18 cellular contexts compared by ENCODE assay signal in genomic region chr7:129767120-129768011, GRCh38.
A peak's percentile ranks its signal among the peaks of the same experiment; 100 is the strongest.
DNase-seq lines count a peak whose midpoint lies in the region; ATAC-seq and TF ChIP-seq lines count a peak whose summit lies in the region.
"Had no signal": no experiment of that assay in that cellular context is flagged by ENCODE, and none has a peak within 500 bp of the region (broad histone marks: within the 10 kb centered on the region; RNA-seq: fewer than 3 reads in every experiment).

No MANE protein-coding gene starts in this region.

- H3K4me2 ChIP-seq in BLaER1 (peak overlapping the region; percentile 35), osteoblast (ENCODE audit: insufficient read depth, low read length) (no peak overlapping the region)

- H3K4me3 ChIP-seq in BLaER1 (no peak overlapping the region), osteoblast (ENCODE audit: insufficient read depth, low read length) (no peak overlapping the region)

- H3K36me3 ChIP-seq in BLaER1: no peaks in the 10 kb centered on the region
- no peaks in the 10 kb centered on the region for H3K36me3 ChIP-seq in osteoblast (ENCODE audit: insufficient read depth, low read length)

- H3K27me3 ChIP-seq in BLaER1 (no peaks in the 10 kb centered on the region), osteoblast (ENCODE audit: insufficient read depth, low read length) (peaks cover 15% of the 10 kb centered on the region)

- H3K27me3 Mint-ChIP-seq in effector memory CD8-positive, alpha-beta T cell: peaks cover 0 to 8% of the 10 kb centered on the region in 2 donors
- H3K27me3 Mint-ChIP-seq in chondrocyte (ENCODE audit: low read depth): no peaks in the 10 kb centered on the region

- H2AFZ ChIP-seq in osteoblast (ENCODE audit: low read length): no peak overlapping the region

- peaks cover 0 to 14% of the 10 kb centered on the region in 2 donors for H3K4me1 Mint-ChIP-seq in effector memory CD8-positive, alpha-beta T cell (ENCODE audit: low read depth in 2 of 2)
- H3K4me1 Mint-ChIP-seq in chondrocyte (ENCODE audit: low read depth): no peaks in the 10 kb centered on the region
- H3K4me1 Mint-ChIP-seq: CD4-positive, CD25-positive, alpha-beta regulatory T cell had no signal

- in situ Hi-C loops in GM13976 (cut with MboI; ENCODE audit: low sequenced_read_pairs, unreplicated experiment): no loop called here

- H3K36me3 Mint-ChIP-seq in effector memory CD8-positive, alpha-beta T cell (ENCODE audit: insufficient read depth): no peaks in the 10 kb centered on the region
- H3K36me3 Mint-ChIP-seq in chondrocyte (ENCODE audit: low read depth): no peaks in the 10 kb centered on the region
- H3K36me3 Mint-ChIP-seq: CD4-positive, CD25-positive, alpha-beta regulatory T cell had no signal

- H3K4me1 ChIP-seq in BLaER1 (peaks cover 71% of the 10 kb centered on the region), osteoblast (ENCODE audit: insufficient read depth, low read length) (no peaks in the 10 kb centered on the region)

- H3K9me3 ChIP-seq in BLaER1 (peaks cover 3% of the 10 kb centered on the region; the same call in 1 of the 2 replicates), osteoblast (ENCODE audit: low read depth, low read length) (no peaks in the 10 kb centered on the region)

- H3K27ac ChIP-seq in BLaER1 (no peak overlapping the region), osteoblast (ENCODE audit: low read depth, low read length) (no peak overlapping the region)

- DNase-seq in GM13976 (ENCODE audit: low spot score) (peak; percentile 37), osteoblast (ENCODE audit: insufficient read length, low spot score, missing footprints) (peak; percentile 83), chondrocyte (ENCODE audit: low spot score) (no peak), OCI-M2 (lab: John Stamatoyannopoulos, UW; ENCODE audit: unreplicated experiment) (no peak)
- DNase-seq in effector memory CD8-positive, alpha-beta T cell: no peak
- DNase-seq in activated CD8-positive, alpha-beta memory T cell treated with anti-CD3 and anti-CD28 coated beads, Interleukin-2, amount 50 U/mL, for 4 hours: no peak
- DNase-seq: ACHN; CD4-positive, CD25-positive, alpha-beta regulatory T cell; GF-D8; NCI-H1048; NCI-H146; NCI-H2081 treated with DMSO at 0.1 percent for 48 hours; NCI-H774; PC-3; RPMI8226; SHP77 treated with DMSO at 0.1 percent for 48 hours had no signal

- no peaks in the 10 kb centered on the region for H3K9me3 Mint-ChIP-seq in effector memory CD8-positive, alpha-beta T cell
- no peaks in the 10 kb centered on the region for H3K9me3 Mint-ChIP-seq in chondrocyte (ENCODE audit: low read depth)
- H3K9me3 Mint-ChIP-seq: CD4-positive, CD25-positive, alpha-beta regulatory T cell had no signal

- no peak overlapping the region for H3K9ac ChIP-seq in BLaER1

- peak; percentile 77 for ATAC-seq in effector memory CD8-positive, alpha-beta T cell (replicated peaks)
- ATAC-seq in HG02571 (IDR thresholded peaks at IDR 0.05; ENCODE audit: unreplicated experiment): no peak
- ATAC-seq: PC-3 had no signal

- H3K27ac Mint-ChIP-seq in effector memory CD8-positive, alpha-beta T cell: peak overlapping the region; percentile 20 to 70
- no peak overlapping the region for H3K27ac Mint-ChIP-seq in chondrocyte (ENCODE audit: unreplicated experiment)
- H3K27ac Mint-ChIP-seq: CD4-positive, CD25-positive, alpha-beta regulatory T cell had no signal

- H3K4me3 Mint-ChIP-seq in effector memory CD8-positive, alpha-beta T cell: peak overlapping the region in 1 of 2 donors; percentile 12
- no peak overlapping the region for H3K4me3 Mint-ChIP-seq in chondrocyte (ENCODE audit: unreplicated experiment)
- H3K4me3 Mint-ChIP-seq: CD4-positive, CD25-positive, alpha-beta regulatory T cell had no signal

- no peaks in the 10 kb centered on the region for H3K79me2 ChIP-seq in osteoblast (ENCODE audit: insufficient read depth, low read length)

- H4K20me1 ChIP-seq in BLaER1: no peaks in the 10 kb centered on the region
- no peaks in the 10 kb centered on the region for H4K20me1 ChIP-seq in osteoblast (ENCODE audit: insufficient read depth, low read length)

- TF ChIP-seq CTCF in GM13976 (IDR thresholded peaks at IDR 0.05; ENCODE audit: borderline replicate concordance, control extremely low read depth, extremely low read depth, insufficient read depth, missing control alignments) (no peak), osteoblast (IDR thresholded peaks at IDR 0.05; ENCODE audit: extremely low read depth, low read depth, low read length) (no peak), chondrocyte (IDR thresholded peaks at IDR 0.05) (no peak)

Comparison
In these comparisons a context has a peak if more than half of its experiments do, and no peak if none do; other contexts are left out.
1. DNase-seq: peak in GM13976 (single experiment) and osteoblast (single experiment); none in effector memory CD8-positive, alpha-beta T cell (0 of 3), chondrocyte (single experiment), activated CD8-positive, alpha-beta memory T cell treated with anti-CD3 and anti-CD28 coated beads, Interleukin-2, amount 50 U/mL, for 4 hours (single experiment) and OCI-M2 (single experiment).